In the genomic region with DNA sequence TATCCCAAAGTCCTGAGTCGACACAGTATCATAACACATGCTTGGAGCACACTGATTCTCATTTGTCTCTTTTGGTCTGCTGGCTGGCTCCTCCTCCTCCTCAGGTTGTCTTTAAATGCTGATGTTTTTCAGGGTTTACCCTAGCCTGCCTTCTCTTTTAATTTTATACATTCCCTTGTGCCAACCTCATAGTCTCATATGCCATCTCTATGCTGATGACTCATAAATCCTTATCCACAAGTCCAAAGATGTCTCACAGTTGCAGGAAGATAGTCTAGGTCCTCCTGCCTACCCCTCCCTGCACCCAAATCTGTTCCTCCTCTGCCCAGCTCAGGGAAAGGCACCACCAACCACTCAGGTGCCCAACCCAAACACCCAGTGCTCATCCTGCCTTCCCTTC, we compare ENCODE assay signal across 1 cellular context.
A peak's percentile ranks its signal among the peaks of the same experiment; 100 is the strongest.
TF ChIP-seq lines count a peak whose summit lies in the region.

No MANE protein-coding gene starts in this region.

TF ChIP-seq in A549, 52 proteins besides CTCF, POLR2A, EP300 and RAD21:
- TF ChIP-seq POLR2AphosphoS2 (conservative IDR thresholded peaks at IDR 0.05; ENCODE audit: low read length) (no peak), FOSL2 (IDR thresholded peaks at IDR 0.05) (no peak), FOSL2 (CRISPR knock-in tag; IDR thresholded peaks at IDR 0.05) (peak; percentile 53; the same call in 1 of the 2 replicates)
